In genomic region chr10:131195116-131195515, GRCh38 we compare ENCODE assay signal across 23 cellular contexts.
DNase-seq lines count a peak whose midpoint lies in the region; ATAC-seq and TF ChIP-seq lines count a peak whose summit lies in the region.
"Had no signal": no experiment of that assay in that cellular context is flagged by ENCODE, and none has a peak within 500 bp of the region (broad histone marks: within the 10 kb centered on the region; RNA-seq: fewer than 3 reads in every experiment).

No MANE protein-coding gene starts in this region.

- H3K36me3 ChIP-seq in stomach, result no peaks in the 10 kb centered on the region
- H3K36me3 ChIP-seq: BE2C had no signal

- H2BK15ac ChIP-seq in H9 (ENCODE audit: low read depth, low read length), result no peak overlapping the region

- intact Hi-C loops in stomach (cut with DNase I; ENCODE audit: low total_unique reads), result no loop called here

- H2AK5ac ChIP-seq in H9 (ENCODE audit: insufficient read length, low read length), result no peak overlapping the region

- H3K27ac Mint-ChIP-seq in H9, result no peak overlapping the region
- H3K27ac Mint-ChIP-seq: CD4-positive, CD25-positive, alpha-beta regulatory T cell; GM23338 had no signal

- no peak overlapping the region for H2AFZ ChIP-seq in H9 (ENCODE audit: low read length)
- H2AFZ ChIP-seq: GM23338 had no signal

- no peak overlapping the region for H4K5ac ChIP-seq in H9 (ENCODE audit: insufficient read length, low read depth, low read length)

- no peak for TF ChIP-seq EP300 in stomach (IDR thresholded peaks at IDR 0.05)

- no peak overlapping the region for H2BK120ac ChIP-seq in H9 (ENCODE audit: low read depth, low read length, poor library complexity, severe bottlenecking)

- H3K23me2 ChIP-seq in H9 (ENCODE audit: insufficient read length, low read depth, low read length, poor library complexity, severe bottlenecking), result no peaks in the 10 kb centered on the region

- no peak overlapping the region for H3T11ph ChIP-seq in H9 (ENCODE audit: low read length)

- no peak overlapping the region for H2BK20ac ChIP-seq in H9 (ENCODE audit: low read depth, low read length, poor library complexity, severe bottlenecking)

- H2BK5ac ChIP-seq in H9 (ENCODE audit: insufficient read length, low read length), result no peak overlapping the region

- H3K9ac ChIP-seq in H9 (ENCODE audit: extremely low read depth, insufficient read length, low read length), result no peak overlapping the region

- H3K14ac ChIP-seq in H9 (ENCODE audit: insufficient read depth, low read length), result no peak overlapping the region

- no peak overlapping the region for H3K18ac ChIP-seq in H9 (ENCODE audit: insufficient read length, low read depth, low read length)

- H3K79me2 ChIP-seq in H9 (ENCODE audit: insufficient read depth, low read length), result no peaks in the 10 kb centered on the region

- no peaks in the 10 kb centered on the region for H3K79me1 ChIP-seq in H9 (ENCODE audit: insufficient read depth, low read depth, low read length, poor library complexity, severe bottlenecking)

- H4K91ac ChIP-seq in H9 (ENCODE audit: insufficient read length, low read depth, low read length), result no peak overlapping the region

- no peak overlapping the region for H3K56ac ChIP-seq in H9 (ENCODE audit: insufficient read length, low read depth, low read length)

- H3K27ac ChIP-seq in H9 (ENCODE audit: insufficient read length, low read depth, low read length), result no peak overlapping the region
- H3K27ac ChIP-seq in coronary artery, result no peak overlapping the region
- no peak overlapping the region for H3K27ac ChIP-seq in stomach

- no peak for TF ChIP-seq POLR2A in stomach (IDR thresholded peaks at IDR 0.05)

- no CpG with 5 or more reads among the region's 9 CpGs for WGBS in H9 (ENCODE audit: extremely low coverage, insufficient read length, low lambda C conversion rate)
- 77 to 83% (median 81%) methylated on average over 9 of the region's 9 CpGs for WGBS in stomach, 5 donors

- no peak overlapping the region for H4K8ac ChIP-seq in H9 (replicated peaks; ENCODE audit: insufficient read length, low read depth, low read length)

- H3K4me3 Mint-ChIP-seq in H9, result no peak overlapping the region
- H3K4me3 Mint-ChIP-seq: CD4-positive, CD25-positive, alpha-beta regulatory T cell; GM23338 had no signal

- TF ChIP-seq CTCF in H9 (conservative IDR thresholded peaks at IDR 0.05), result no peak
- no peak for TF ChIP-seq CTCF in coronary artery (IDR thresholded peaks at IDR 0.05)
- TF ChIP-seq CTCF in stomach (IDR thresholded peaks at IDR 0.05), result no peak

- no peaks in the 10 kb centered on the region; the same call in 1 of the 2 replicates for H3K27me3 Mint-ChIP-seq in H9 (ENCODE audit: low read depth)
- H3K27me3 Mint-ChIP-seq: CD4-positive, CD25-positive, alpha-beta regulatory T cell had no signal

- peaks cover 4 to 9% of the 10 kb centered on the region in 2 experiments for H3K4me1 Mint-ChIP-seq in H9
- H3K4me1 Mint-ChIP-seq: CD4-positive, CD25-positive, alpha-beta regulatory T cell; GM23338 had no signal

- H3K9me3 ChIP-seq in H9 (ENCODE audit: control insufficient read depth, low read depth, low read length) (no peaks in the 10 kb centered on the region), stomach (peaks cover 0 to 11% (median 7%) of the 10 kb centered on the region in 4 donors)
- H3K9me3 ChIP-seq: BE2C had no signal

- H3K4me1 ChIP-seq in H9 (ENCODE audit: insufficient read depth, low read length), result no peaks in the 10 kb centered on the region
- H3K4me1 ChIP-seq in stomach, result no peaks in the 10 kb centered on the region
- H3K4me1 ChIP-seq: BE2C had no signal

- H3K4me2 ChIP-seq in H9 (ENCODE audit: insufficient read depth, insufficient read length, low read length), result no peak overlapping the region
- H3K4me2 ChIP-seq: GM23338 had no signal

- H3K4me3 ChIP-seq in coronary artery (no peak overlapping the region), stomach (no peak overlapping the region)
- H3K4me3 ChIP-seq: GM12878, GM23338 had no signal

- H3K23ac ChIP-seq in H9 (ENCODE audit: insufficient read length, low read depth, low read length), result no peak overlapping the region

- no peaks in the 10 kb centered on the region for H4K20me1 ChIP-seq in H9 (ENCODE audit: control insufficient read depth, insufficient read depth, insufficient read length)

- H3K36me3 Mint-ChIP-seq in H9 (ENCODE audit: insufficient read depth in 1 of 3, low read depth in 3 of 3), result no peaks in the 10 kb centered on the region
- H3K36me3 Mint-ChIP-seq: CD4-positive, CD25-positive, alpha-beta regulatory T cell had no signal

- ATAC-seq in GM21447 (IDR thresholded peaks at IDR 0.05; ENCODE audit: unreplicated experiment), result no peak
- ATAC-seq: GM12878, GM23338, Panc1, SK-N-SH treated with all-trans-retinoic acid at 6 μM for 48 hours had no signal

- H3K9me3 Mint-ChIP-seq in H9, result no peaks in the 10 kb centered on the region

- peak; percentile 30 for DNase-seq in activated CD8-positive, alpha-beta memory T cell treated with anti-CD3 and anti-CD28 coated beads for 24 hours
- DNase-seq in activated CD8-positive, alpha-beta memory T cell treated with anti-CD3 and anti-CD28 coated beads, Interleukin-2, amount 50 U/mL, for 4 hours, result no peak
- DNase-seq in H9 (peak; percentile 6), coronary artery (ENCODE audit: low spot score) (peak; percentile 31), stomach (peak; percentile 14), T-helper 9 cell (no peak)
- DNase-seq: BE2C; CD4-positive, CD25-positive, alpha-beta regulatory T cell; COR-L47; DND-41; HCEC 1CT; KBM-7; MM.1S; NCI-H1048; NCI-H1417 treated with DMSO at 0.1 percent for 48 hours; NCI-H187 treated with DMSO at 0.1 percent for 48 hours; NCI-H226; NCI-H524 treated with DMSO at 0.1 percent for 48 hours had no signal

- H3K4ac ChIP-seq in H9 (ENCODE audit: low read depth, low read length), result no peak overlapping the region

- H2BK12ac ChIP-seq in H9 (ENCODE audit: insufficient read length, low read depth, low read length), result no peak overlapping the region

- H3K27me3 ChIP-seq in H9 (ENCODE audit: insufficient read depth, low read length) (no peaks in the 10 kb centered on the region), stomach (peaks cover 0 to 6% (median 0%) of the 10 kb centered on the region in 3 donors)
- H3K27me3 ChIP-seq: BE2C had no signal

Comparison
In these comparisons a context has a peak if more than half of its experiments do, and no peak if none do; other contexts are left out.
1. DNase-seq: peak in activated CD8-positive, alpha-beta memory T cell treated with anti-CD3 and anti-CD28 coated beads for 24 hours (single experiment), H9 (single experiment), coronary artery (single experiment) and stomach (single experiment); none in activated CD8-positive, alpha-beta memory T cell treated with anti-CD3 and anti-CD28 coated beads, Interleukin-2, amount 50 U/mL, for 4 hours (single experiment) and T-helper 9 cell (single experiment).